8 cellular contexts compared by ENCODE assay signal in genomic region chr12:117538926-117539325, GRCh38.
"Had no signal": no experiment of that assay in that cellular context is flagged by ENCODE, and none has a peak within 500 bp of the region (broad histone marks: within the 10 kb centered on the region; RNA-seq: fewer than 3 reads in every experiment).

No MANE protein-coding gene starts in this region.

- H3K4me3 ChIP-seq: GM12878 had no signal

- FAIRE-seq: G401.6, GM12878, GM12891, GM12892, GM18507, GM19239 had no signal

- DNase-seq: GDM1, GF-D8 had no signal
